In the genomic region with DNA sequence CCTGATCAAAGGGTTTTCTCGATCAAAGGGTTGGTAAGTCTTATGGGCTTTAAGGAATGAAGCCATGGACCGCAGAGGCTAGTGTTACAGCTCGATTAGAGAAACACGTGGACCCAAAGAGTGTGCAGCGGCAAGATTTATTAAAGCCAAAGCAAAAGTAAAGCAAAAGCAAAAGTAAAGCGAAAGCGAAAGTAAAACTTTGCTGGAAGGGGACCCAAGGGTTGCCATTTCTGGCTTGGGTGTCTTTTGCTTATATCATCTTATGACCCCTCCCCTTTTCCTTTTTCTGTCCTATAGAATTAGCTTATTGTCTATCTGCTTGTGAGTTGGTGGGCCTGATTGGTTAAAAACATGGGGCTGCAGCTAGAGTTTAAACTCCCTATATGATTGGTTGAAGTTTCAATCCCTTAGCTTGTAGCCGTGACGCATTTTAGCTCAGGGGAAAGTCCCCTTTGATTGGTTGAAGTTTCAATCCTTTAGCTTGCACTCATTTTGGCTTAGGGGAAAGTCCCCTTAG, we compare ENCODE assay signal across 10 cellular contexts.
A peak's percentile ranks its signal among the peaks of the same experiment; 100 is the strongest.
DNase-seq lines count a peak whose midpoint lies in the region; ATAC-seq, FAIRE-seq and TF ChIP-seq lines count a peak whose summit lies in the region.
"Had no signal": no experiment of that assay in that cellular context is flagged by ENCODE, and none has a peak within 500 bp of the region (broad histone marks: within the 10 kb centered on the region; RNA-seq: fewer than 3 reads in every experiment).

No MANE protein-coding gene starts in this region.

- H3K4me1 ChIP-seq in Caco-2 = no peaks in the 10 kb centered on the region

- no peaks in the 10 kb centered on the region for H3K4me1 Mint-ChIP-seq in Caco-2 (ENCODE audit: low read depth, unreplicated experiment)
- H3K4me1 Mint-ChIP-seq in type B pancreatic cell (ENCODE audit: unreplicated experiment) = no peaks in the 10 kb centered on the region

- H3K27me3 Mint-ChIP-seq in Caco-2 (ENCODE audit: insufficient read depth, unreplicated experiment) (peaks cover 3% of the 10 kb centered on the region), type B pancreatic cell (no peaks in the 10 kb centered on the region)

- H3K36me3 Mint-ChIP-seq in Caco-2 (ENCODE audit: insufficient read depth, unreplicated experiment) = no peaks in the 10 kb centered on the region
- H3K36me3 Mint-ChIP-seq in type B pancreatic cell = no peaks in the 10 kb centered on the region

- no peaks in the 10 kb centered on the region for H3K9me3 ChIP-seq in Caco-2

- POLR2A ChIA-PET in Caco-2 (lab: Charles Lee) = no interaction called here

- no peak overlapping the region for H3K27ac Mint-ChIP-seq in Caco-2 (ENCODE audit: unreplicated experiment)
- no peak overlapping the region for H3K27ac Mint-ChIP-seq in type B pancreatic cell
- H3K27ac Mint-ChIP-seq: natural killer cell had no signal

- no TSS peak for BruUV-seq in Caco-2 (replicated peaks; lab: Mats Ljungman, UMichigan)

- TF ChIP-seq CTCF in Caco-2 (IDR thresholded peaks at IDR 0.05; ENCODE audit: insufficient read depth in 1 of 2, low read depth in 1 of 2, low read length in 1 of 2, severe bottlenecking in 1 of 2, unreplicated experiment in 1 of 2) (no peak), epithelial cell of proximal tubule (conservative IDR thresholded peaks at IDR 0.05; ENCODE audit: low read depth, low read length) (no peak), type B pancreatic cell (conservative IDR thresholded peaks at IDR 0.05) (no peak)

- H3K4me3 Mint-ChIP-seq in Caco-2 (ENCODE audit: unreplicated experiment) = peak overlapping the region; percentile 73
- H3K4me3 Mint-ChIP-seq in type B pancreatic cell = no peak overlapping the region
- H3K4me3 Mint-ChIP-seq: natural killer cell had no signal

- DNase-seq in Caco-2 (peak; percentile 23 to 49), NAMALWA (ENCODE audit: low spot score) (peak; percentile 52), epithelial cell of proximal tubule (ENCODE audit: low read depth) (no peak), type B pancreatic cell (ENCODE audit: extremely low spot score, unreplicated experiment) (no peak), GM12891 (ENCODE audit: insufficient read length, low spot score) (no peak)
- DNase-seq in activated CD4-positive, CD25-positive, alpha-beta regulatory T cell (lab: John Stamatoyannopoulos, UW) = no peak
- DNase-seq in activated CD4-positive, CD25-positive, alpha-beta regulatory T cell treated with anti-CD3 and anti-CD28 coated beads, Interleukin-2, amount 50 U/mL, for 72 hours = no peak
- DNase-seq: natural killer cell had no signal

- no peaks in the 10 kb centered on the region for H3K36me3 ChIP-seq in Caco-2 (ENCODE audit: control insufficient read depth, insufficient read depth, low read length)

- H3K4me3 ChIP-seq in Caco-2 (ENCODE audit: low read depth, low read length) = peak overlapping the region; percentile 27
- H3K4me3 ChIP-seq in epithelial cell of proximal tubule (ENCODE audit: low read depth, low read length) = peak overlapping the region; percentile 23

- intact Hi-C loops in Caco-2 (cut with micrococcal nuclease; ENCODE audit: unreplicated experiment) = no loop called here

- H3K27me3 ChIP-seq in Caco-2 (replicated peaks; ENCODE audit: control insufficient read depth, insufficient read depth, low read length) = no peaks in the 10 kb centered on the region

- peak; percentile 51 for ATAC-seq in GM19463 (IDR thresholded peaks at IDR 0.05; ENCODE audit: unreplicated experiment)
- ATAC-seq: natural killer cell had no signal

- no peak for TF ChIP-seq POLR2A in GM12891 (IDR thresholded peaks at IDR 0.05; ENCODE audit: low read depth, low read length)

- CTCF ChIA-PET in Caco-2 (lab: Charles Lee) = no interaction called here

- no peak for FAIRE-seq in GM12891 (lab: Jason Lieb, UNC)
- FAIRE-seq: TTC549 had no signal

- H3K9me3 Mint-ChIP-seq in Caco-2 (ENCODE audit: unreplicated experiment) = no peaks in the 10 kb centered on the region
- peaks cover 5% of the 10 kb centered on the region for H3K9me3 Mint-ChIP-seq in type B pancreatic cell

TF ChIP-seq in GM12891, 5 proteins besides CTCF, POLR2A, EP300 and RAD21:
- TF ChIP-seq PAX5 (IDR thresholded peaks at IDR 0.05; ENCODE audit: insufficient read depth, low read length, severe bottlenecking) = no peak
- TF ChIP-seq SPI1 (IDR thresholded peaks at IDR 0.05; ENCODE audit: low read depth, low read length) = no peak
- TF ChIP-seq TAF1 (IDR thresholded peaks at IDR 0.05; ENCODE audit: low read depth, low read length) = no peak
- TF ChIP-seq POLR2AphosphoS5 (IDR thresholded peaks at IDR 0.05; ENCODE audit: low read depth, low read length) = no peak
- no peak for TF ChIP-seq POU2F2 (IDR thresholded peaks at IDR 0.05; ENCODE audit: low read depth, low read length)

Comparison
In these comparisons a context has a peak if more than half of its experiments do, and no peak if none do; other contexts are left out.
1. DNase-seq: peak in Caco-2 (2 of 2) and NAMALWA (single experiment); none in epithelial cell of proximal tubule (single experiment), type B pancreatic cell (single experiment), activated CD4-positive, CD25-positive, alpha-beta regulatory T cell (0 of 4), GM12891 (single experiment) and activated CD4-positive, CD25-positive, alpha-beta regulatory T cell treated with anti-CD3 and anti-CD28 coated beads, Interleukin-2, amount 50 U/mL, for 72 hours (single experiment).